Comparison of ENCODE assay signal across 13 cellular contexts in the genomic region with DNA sequence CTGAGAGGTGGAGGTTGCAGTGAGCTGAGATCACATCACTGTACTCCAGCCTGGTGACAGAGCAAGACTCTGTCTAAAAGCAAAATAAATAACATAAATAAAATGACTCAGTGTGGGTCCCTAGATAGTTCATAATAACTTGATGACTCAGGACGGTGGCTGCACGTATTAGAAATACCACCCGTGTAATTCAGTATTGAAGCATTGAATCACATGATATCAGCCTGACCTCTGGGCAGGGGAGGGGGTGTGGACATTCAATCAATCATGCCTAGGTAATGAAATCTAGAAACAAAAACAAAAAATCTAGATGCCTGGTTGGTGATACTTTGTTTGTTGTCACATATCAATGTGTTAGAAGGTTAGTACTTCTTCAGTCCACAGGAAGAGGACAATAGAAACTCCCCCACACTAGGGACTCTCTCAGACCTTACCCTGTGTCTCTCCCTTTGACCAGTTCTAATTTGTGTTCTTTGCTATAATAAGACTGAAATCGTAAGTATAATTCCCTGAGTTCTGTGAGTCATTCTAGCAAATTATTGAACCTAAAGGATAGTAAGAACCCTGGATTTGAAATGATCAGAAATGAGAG.
DNase-seq lines count a peak whose midpoint lies in the region; ATAC-seq, FAIRE-seq and TF ChIP-seq lines count a peak whose summit lies in the region.
"Had no signal": no experiment of that assay in that cellular context is flagged by ENCODE, and none has a peak within 500 bp of the region (broad histone marks: within the 10 kb centered on the region; RNA-seq: fewer than 3 reads in every experiment).

No MANE protein-coding gene starts in this region.

- peak in 1 of 2 experiments; percentile 29; a peak in 1 of 5 replicates for TF ChIP-seq EP300 in A549 (IDR thresholded peaks at IDR 0.05)

- H3K4me1 ChIP-seq in A549 (peaks cover 40% of the 10 kb centered on the region), adrenal gland (replicated peaks in 1 of 2) (no peaks in the 10 kb centered on the region)
- H3K4me1 ChIP-seq: pancreas, SJCRH30 had no signal

- CTCF ChIA-PET in A549 (lab: Yijun Ruan, JAX): interaction anchor here (1.3 to 2.0 kb wide), 3 partner anchors 9 to 17 kb away, joined by 3 to 7 read pairs (median 5); no protein-coding TSS in a partner anchor

- no peaks in the 10 kb centered on the region for H3K27me3 ChIP-seq in adrenal gland
- H3K27me3 ChIP-seq: pancreas had no signal

- WGBS in A549 (ENCODE audit: missing lambda C conversion rate): 2% methylated on average over 4 of the region's 4 CpGs
- WGBS in adrenal gland, 4 donors: 34 to 41% (median 35%) methylated on average over 4 of the region's 4 CpGs

- intact Hi-C loops in adrenal gland (cut with DNase I): no loop called here

- in situ Hi-C loops in GM13977 (cut with MboI; ENCODE audit: low pct_unique_long_range_greater_than_20kb, low sequenced_read_pairs, unreplicated experiment): loop anchor here (25.0 kb wide), 1 partner anchor 588 kb away; no protein-coding TSS in a partner anchor

- peak; percentile 85 to 89 for ATAC-seq in A549
- ATAC-seq in GM18861 (IDR thresholded peaks at IDR 0.05; ENCODE audit: unreplicated experiment): no peak
- ATAC-seq: esophagus mucosa, pancreas had no signal

- H3K27ac ChIP-seq in A549 (peak overlapping the region; percentile 21 to 42), adrenal gland (peak overlapping the region in 1 of 5 donors; percentile 47)
- H3K27ac ChIP-seq: pancreas, SJCRH30 had no signal

- TF ChIP-seq CTCF in A549 (IDR thresholded peaks at IDR 0.05) (no peak), adrenal gland (IDR thresholded peaks at IDR 0.05) (no peak), foreskin fibroblast (IDR thresholded peaks at IDR 0.05; ENCODE audit: low read depth, low read length) (no peak), GM13977 (IDR thresholded peaks at IDR 0.05; ENCODE audit: extremely low read depth, insufficient read depth, missing control alignments) (no peak)

- POLR2A ChIA-PET in A549 (lab: Yijun Ruan, JAX): interaction anchor here (0.6 kb wide), 1 partner anchor 16 kb away, joined by 3 read pairs; no protein-coding TSS in a partner anchor

- FAIRE-seq in A549 (lab: Jason Lieb, UNC): no peak
- FAIRE-seq: pancreas had no signal

- H3K4me2 ChIP-seq in A549: peak overlapping the region; percentile 49

- no peaks in the 10 kb centered on the region for H3K9me3 ChIP-seq in A549
- H3K9me3 ChIP-seq in adrenal gland (replicated peaks in 1 of 3): no peaks in the 10 kb centered on the region
- H3K9me3 ChIP-seq: pancreas, SJCRH30 had no signal

- no peaks in the 10 kb centered on the region for H3K36me3 ChIP-seq in adrenal gland (replicated peaks in 1 of 2)
- H3K36me3 ChIP-seq: pancreas, SJCRH30 had no signal

- TF ChIP-seq POLR2A in A549 (IDR thresholded peaks at IDR 0.05; ENCODE audit: low read length) (no peak), adrenal gland (IDR thresholded peaks at IDR 0.05) (no peak)

- TF ChIP-seq RAD21 in A549 (conservative IDR thresholded peaks at IDR 0.05 in 1 of 2, IDR thresholded peaks at IDR 0.05 in 1 of 2): no peak

- H3K4me3 ChIP-seq in A549 (no peak overlapping the region), adrenal gland (no peak overlapping the region), foreskin fibroblast (ENCODE audit: low read depth in 1 of 2, low read length in 2 of 2) (no peak overlapping the region)
- H3K4me3 ChIP-seq: pancreas, SJCRH30 had no signal

- DNase-seq in A549 (ENCODE audit: low read depth in 1 of 2, low spot score in 1 of 2) (peak; percentile 65 to 76), HT1080 (ENCODE audit: low read depth) (peak; percentile 76), adrenal gland (peak in 4 of 7 donors; percentile 20 to 47 (median 32)), foreskin fibroblast (peak; percentile 68 to 75), NCI-H1048 (lab: John Stamatoyannopoulos, UW) (no peak), NCI-H146 (lab: John Stamatoyannopoulos, UW) (no peak), GM13977 (ENCODE audit: low spot score) (no peak)
- DNase-seq: activated naive CD4-positive, alpha-beta T cell treated with anti-CD3 and anti-CD28 coated beads, Interleukin-2, amount 10 ng/mL, durations not matched to agents 7 days and 5 days; NCI-H2029; pancreas; SJCRH30 had no signal

TF ChIP-seq in A549, 52 proteins besides CTCF, POLR2A, EP300 and RAD21:
- TF ChIP-seq JUNB (IDR thresholded peaks at IDR 0.05) (peak; percentile 82), SMC3 (IDR thresholded peaks at IDR 0.05) (no peak), ZC3H11A (IDR thresholded peaks at IDR 0.05) (no peak), FOXS1 (CRISPR knock-in tag; IDR thresholded peaks at IDR 0.05) (peak; percentile 71; the same call in 1 of the 2 replicates), CEBPB (IDR thresholded peaks at IDR 0.05) (0 out of 4 replicates have a peak, but pooled peaks of 1 of the 2 experiments have one; percentile 2), GATA3 (IDR thresholded peaks at IDR 0.05; ENCODE audit: borderline replicate concordance) (peak; percentile 66; the same call in 1 of the 2 replicates), RCOR1 (IDR thresholded peaks at IDR 0.05; ENCODE audit: low read depth, low read length) (no peak), POLR2AphosphoS2 (conservative IDR thresholded peaks at IDR 0.05; ENCODE audit: low read length) (no peak), MAFK (IDR thresholded peaks at IDR 0.05; ENCODE audit: partially characterized antibody) (peak; percentile 72), JUN (IDR thresholded peaks at IDR 0.05) (0 out of 5 replicates have a peak, but pooled peaks of 1 of the 2 experiments have one; percentile 22), HDAC2 (IDR thresholded peaks at IDR 0.05) (no peak), FOSL2 (IDR thresholded peaks at IDR 0.05) (peak; percentile 76), FOSL2 (CRISPR knock-in tag; IDR thresholded peaks at IDR 0.05) (peak; percentile 75)
- TF ChIP-seq, protein P1, sequence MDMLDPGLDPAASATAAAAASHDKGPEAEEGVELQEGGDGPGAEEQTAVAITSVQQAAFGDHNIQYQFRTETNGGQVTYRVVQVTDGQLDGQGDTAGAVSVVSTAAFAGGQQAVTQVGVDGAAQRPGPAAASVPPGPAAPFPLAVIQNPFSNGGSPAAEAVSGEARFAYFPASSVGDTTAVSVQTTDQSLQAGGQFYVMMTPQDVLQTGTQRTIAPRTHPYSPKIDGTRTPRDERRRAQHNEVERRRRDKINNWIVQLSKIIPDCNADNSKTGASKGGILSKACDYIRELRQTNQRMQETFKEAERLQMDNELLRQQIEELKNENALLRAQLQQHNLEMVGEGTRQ (IDR thresholded peaks at IDR 0.05): 0 out of 2 replicates have a peak, but pooled peaks have one; percentile 46
- TF ChIP-seq, protein P2, sequence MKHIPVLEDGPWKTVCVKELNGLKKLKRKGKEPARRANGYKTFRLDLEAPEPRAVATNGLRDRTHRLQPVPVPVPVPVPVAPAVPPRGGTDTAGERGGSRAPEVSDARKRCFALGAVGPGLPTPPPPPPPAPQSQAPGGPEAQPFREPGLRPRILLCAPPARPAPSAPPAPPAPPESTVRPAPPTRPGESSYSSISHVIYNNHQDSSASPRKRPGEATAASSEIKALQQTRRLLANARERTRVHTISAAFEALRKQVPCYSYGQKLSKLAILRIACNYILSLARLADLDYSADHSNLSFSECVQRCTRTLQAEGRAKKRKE (CRISPR knock-in tag; IDR thresholded peaks at IDR 0.05; ENCODE audit: low read depth): no peak
- TF ChIP-seq, protein P3, sequence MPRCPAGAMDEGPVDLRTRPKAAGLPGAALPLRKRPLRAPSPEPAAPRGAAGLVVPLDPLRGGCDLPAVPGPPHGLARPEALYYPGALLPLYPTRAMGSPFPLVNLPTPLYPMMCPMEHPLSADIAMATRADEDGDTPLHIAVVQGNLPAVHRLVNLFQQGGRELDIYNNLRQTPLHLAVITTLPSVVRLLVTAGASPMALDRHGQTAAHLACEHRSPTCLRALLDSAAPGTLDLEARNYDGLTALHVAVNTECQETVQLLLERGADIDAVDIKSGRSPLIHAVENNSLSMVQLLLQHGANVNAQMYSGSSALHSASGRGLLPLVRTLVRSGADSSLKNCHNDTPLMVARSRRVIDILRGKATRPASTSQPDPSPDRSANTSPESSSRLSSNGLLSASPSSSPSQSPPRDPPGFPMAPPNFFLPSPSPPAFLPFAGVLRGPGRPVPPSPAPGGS (IDR thresholded peaks at IDR 0.05): no peak; the same call in 2 of the 3 replicates

Comparison
In these comparisons a context has a peak if more than half of its experiments do, and no peak if none do; other contexts are left out.
1. DNase-seq: peak in A549 (2 of 2), HT1080 (single experiment), adrenal gland (4 of 7) and foreskin fibroblast (2 of 2); none in NCI-H1048 (single experiment), NCI-H146 (single experiment) and GM13977 (single experiment).